ENCODE assay signal across 8 cellular contexts in the genomic region with DNA sequence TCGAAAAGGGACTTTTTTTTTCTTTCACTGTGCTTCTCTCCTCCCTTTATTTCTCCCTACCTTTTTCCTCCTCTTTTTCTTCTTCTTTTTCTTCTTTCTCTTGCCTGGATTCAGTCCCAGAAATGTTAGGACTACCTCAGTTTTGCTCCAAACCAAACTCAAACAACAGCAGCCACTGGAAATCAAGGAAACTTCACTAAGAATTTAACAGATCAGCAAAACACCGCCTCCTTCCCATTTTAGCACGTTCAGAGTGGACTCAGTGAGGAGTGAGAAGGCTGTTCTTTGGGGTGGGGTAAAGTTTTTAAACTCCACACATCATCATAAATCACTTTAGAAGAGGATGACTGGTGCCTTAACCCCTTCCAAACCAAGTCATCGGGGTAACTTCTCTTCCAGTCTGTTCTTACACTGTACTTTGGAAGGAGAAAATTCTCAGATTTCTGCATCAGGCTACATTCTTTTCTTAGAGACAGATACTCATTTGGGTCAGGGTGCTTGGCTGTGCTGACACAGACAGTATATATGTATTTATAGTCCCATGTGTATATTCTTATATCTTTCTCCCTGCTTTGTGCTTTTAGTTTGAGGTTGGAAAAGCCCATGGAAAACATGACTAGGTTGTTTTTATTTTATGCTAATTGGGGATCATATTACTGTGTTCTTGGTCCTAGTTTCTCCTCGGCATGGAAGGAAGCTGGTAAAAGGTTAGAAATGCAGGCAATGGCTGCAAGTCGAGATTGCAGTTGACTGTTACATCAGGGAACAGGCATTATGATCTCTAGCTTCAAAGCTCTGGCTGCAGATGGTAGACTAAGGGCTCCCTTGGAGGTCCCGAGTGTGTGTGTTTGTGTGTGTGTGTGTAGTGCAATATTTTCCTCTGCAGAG. TPM values are rescaled to one million over a fixed set of nuclear protein-coding genes. Genes with fewer than 3 reads are reported as not detected.
DNase-seq lines count a peak whose midpoint lies in the region; TF ChIP-seq lines count a peak whose summit lies in the region.

A gene with protein sequence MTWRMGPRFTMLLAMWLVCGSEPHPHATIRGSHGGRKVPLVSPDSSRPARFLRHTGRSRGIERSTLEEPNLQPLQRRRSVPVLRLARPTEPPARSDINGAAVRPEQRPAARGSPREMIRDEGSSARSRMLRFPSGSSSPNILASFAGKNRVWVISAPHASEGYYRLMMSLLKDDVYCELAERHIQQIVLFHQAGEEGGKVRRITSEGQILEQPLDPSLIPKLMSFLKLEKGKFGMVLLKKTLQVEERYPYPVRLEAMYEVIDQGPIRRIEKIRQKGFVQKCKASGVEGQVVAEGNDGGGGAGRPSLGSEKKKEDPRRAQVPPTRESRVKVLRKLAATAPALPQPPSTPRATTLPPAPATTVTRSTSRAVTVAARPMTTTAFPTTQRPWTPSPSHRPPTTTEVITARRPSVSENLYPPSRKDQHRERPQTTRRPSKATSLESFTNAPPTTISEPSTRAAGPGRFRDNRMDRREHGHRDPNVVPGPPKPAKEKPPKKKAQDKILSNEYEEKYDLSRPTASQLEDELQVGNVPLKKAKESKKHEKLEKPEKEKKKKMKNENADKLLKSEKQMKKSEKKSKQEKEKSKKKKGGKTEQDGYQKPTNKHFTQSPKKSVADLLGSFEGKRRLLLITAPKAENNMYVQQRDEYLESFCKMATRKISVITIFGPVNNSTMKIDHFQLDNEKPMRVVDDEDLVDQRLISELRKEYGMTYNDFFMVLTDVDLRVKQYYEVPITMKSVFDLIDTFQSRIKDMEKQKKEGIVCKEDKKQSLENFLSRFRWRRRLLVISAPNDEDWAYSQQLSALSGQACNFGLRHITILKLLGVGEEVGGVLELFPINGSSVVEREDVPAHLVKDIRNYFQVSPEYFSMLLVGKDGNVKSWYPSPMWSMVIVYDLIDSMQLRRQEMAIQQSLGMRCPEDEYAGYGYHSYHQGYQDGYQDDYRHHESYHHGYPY (minus strand): TSS at position 280 of the 888 bp plus-strand sequence. CDS start 1,238 bp downstream, outside the sequence.

- 8 to 10% methylated on average over 7 of the region's 7 CpGs for WGBS in thyroid gland, 2 donors

- H3K9me3 ChIP-seq in HUES48 (ENCODE audit: control insufficient read depth, insufficient read depth, low read length) (no peaks in the 10 kb centered on the region), thyroid gland (no peaks in the 10 kb centered on the region)

- no peaks in the 10 kb centered on the region for H3K27me3 Mint-ChIP-seq in MCF 10A (ENCODE audit: insufficient read depth, unreplicated experiment)

- POLR2A ChIA-PET in MCF 10A (lab: Yijun Ruan, JAX) = interaction anchor here (0.6 to 2.1 kb wide), 16 partner anchors 12 to 350 kb away, joined by 3 to 15 read pairs (median 4); a partner anchor contains a TSS

- peaks cover 4% of the 10 kb centered on the region for H3K36me3 Mint-ChIP-seq in MCF 10A (ENCODE audit: insufficient read depth, unreplicated experiment)

- H3K36me3 ChIP-seq in HUES48 (ENCODE audit: control insufficient read depth, insufficient read depth, low read length) = no peaks in the 10 kb centered on the region
- H3K36me3 ChIP-seq in thyroid gland = no peaks in the 10 kb centered on the region

- intact Hi-C loops in MCF 10A (cut with micrococcal nuclease) (loop anchor here (1.0 to 5.0 kb wide), 2 partner anchors 59 to 646 kb away; no protein-coding TSS in a partner anchor), thyroid gland (cut with DNase I) (loop anchor here (5.0 kb wide), 3 partner anchors 56 to 176 kb away; no protein-coding TSS in a partner anchor)

- peak; percentile 38 to 73 for TF ChIP-seq POLR2A in thyroid gland (IDR thresholded peaks at IDR 0.05)

- no peaks in the 10 kb centered on the region for H3K9me3 Mint-ChIP-seq in MCF 10A (ENCODE audit: unreplicated experiment)

- peak within 1 kb of the TSS; percentile 56 for H3K27ac ChIP-seq in HUES48 (ENCODE audit: low read depth, low read length)
- H3K27ac ChIP-seq in thyroid gland = peak within 1 kb of the TSS; percentile 66 to 85 (median 73)

- H3K4me3 Mint-ChIP-seq in MCF 10A (ENCODE audit: unreplicated experiment) = no peak within 1 kb of the TSS

- H3K27me3 ChIP-seq in HUES48 (ENCODE audit: control insufficient read depth, insufficient read depth, low read length) (no peaks in the 10 kb centered on the region), thyroid gland (no peaks in the 10 kb centered on the region)

- peak within 1 kb of the TSS; percentile 62 for H3K9ac ChIP-seq in HUES48 (ENCODE audit: low read depth, low read length)

- H3K4me1 Mint-ChIP-seq in MCF 10A (ENCODE audit: insufficient read depth, unreplicated experiment) = peaks cover 27% of the 10 kb centered on the region

- CTCF ChIA-PET in MCF 10A (lab: Yijun Ruan, JAX) = interaction anchor here (0.5 to 8.3 kb wide), 28 partner anchors 7 to 526 kb away, joined by 3 to 193 read pairs (median 5); a partner anchor contains a TSS

- peak; percentile 93 for DNase-seq in MCF 10A (ENCODE audit: unreplicated experiment)
- peak; percentile 98 for DNase-seq in kidney tubule cell (ENCODE audit: low spot score)
- peak in 1 of 2 donors; percentile 14 for DNase-seq in thyroid gland
- no peak for DNase-seq in stimulated activated CD4-positive, alpha-beta T cell treated with anti-CD3 and anti-CD28 coated beads, Interleukin-2, amount 100 ng/mL, for 24 hours
- DNase-seq in NCI-H524 treated with DMSO at 0.1 percent for 48 hours (lab: John Stamatoyannopoulos, UW) = no peak
- DNase-seq in NCI-H1048 (lab: John Stamatoyannopoulos, UW) = no peak
- DNase-seq in medulla oblongata (ENCODE audit: extremely low spot score) = no peak

- BruUV-seq in MCF 10A (replicated peaks; lab: Mats Ljungman, UMichigan) = TSS peak; percentile 89

- no peak within 1 kb of the TSS; the same call in 1 of the 2 replicates for H3K4me3 ChIP-seq in HUES48 (ENCODE audit: low read depth, low read length)
- peak within 1 kb of the TSS; percentile 2 to 23 (median 16) for H3K4me3 ChIP-seq in thyroid gland (replicated peaks in 1 of 3)

- TF ChIP-seq CTCF in MCF 10A (IDR thresholded peaks at IDR 0.05; ENCODE audit: unreplicated experiment) (no peak), thyroid gland (IDR thresholded peaks at IDR 0.05) (no peak)

- H3K27ac Mint-ChIP-seq in MCF 10A (ENCODE audit: low read depth, unreplicated experiment) = no peak within 1 kb of the TSS

- H3K4me1 ChIP-seq in HUES48 (ENCODE audit: control insufficient read depth, insufficient read depth, low read length) (peaks cover 40% of the 10 kb centered on the region), thyroid gland (peaks cover 34 to 53% of the 10 kb centered on the region in 2 donors)

RNA-seq across cellular contexts. Expression of the gene that starts here (rescaled TPM):
- 10.4 and 19.4 TPM in 2 replicates for total RNA-seq in MCF 10A (2022)
- 100 to 1,000 TPM in 1 of 4 donors, 10 to 100 TPM in 3; 41.5 to 100 (median 63.7) TPM for total RNA-seq in thyroid gland

Comparison
In these comparisons a context has a peak if more than half of its experiments do, and no peak if none do; other contexts are left out.
1. DNase-seq: peak in MCF 10A (single experiment) and kidney tubule cell (single experiment); none in stimulated activated CD4-positive, alpha-beta T cell treated with anti-CD3 and anti-CD28 coated beads, Interleukin-2, amount 100 ng/mL, for 24 hours (0 of 2), NCI-H524 treated with DMSO at 0.1 percent for 48 hours (single experiment), NCI-H1048 (single experiment) and medulla oblongata (single experiment).